ENCODE assay signal across 20 cellular contexts in the genomic region with DNA sequence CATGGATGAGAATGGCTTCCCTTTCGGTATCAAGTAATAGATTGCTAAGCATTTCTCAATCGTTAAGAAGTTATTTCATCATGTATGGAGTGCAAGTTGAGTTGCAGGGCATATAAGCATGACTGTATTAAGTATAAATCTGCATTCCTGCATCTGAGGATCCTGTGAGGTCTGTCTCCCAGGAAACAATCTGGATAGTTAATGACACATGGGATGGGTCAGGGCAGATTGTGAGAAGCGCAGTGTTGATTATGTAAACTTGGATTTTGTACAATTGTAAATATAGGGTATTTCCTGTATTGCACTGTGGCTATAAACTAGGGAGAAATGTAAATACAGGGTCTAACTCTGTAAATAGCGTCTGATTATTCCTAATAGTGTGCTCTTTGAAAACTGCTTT.
DNase-seq lines count a peak whose midpoint lies in the region; ATAC-seq and TF ChIP-seq lines count a peak whose summit lies in the region.
"Had no signal": no experiment of that assay in that cellular context is flagged by ENCODE, and none has a peak within 500 bp of the region (broad histone marks: within the 10 kb centered on the region; RNA-seq: fewer than 3 reads in every experiment).

No MANE protein-coding gene starts in this region.

- no peak for TF ChIP-seq CTCF in choroid plexus epithelial cell (conservative IDR thresholded peaks at IDR 0.05; ENCODE audit: low read depth, low read length)

- H3K4me1 Mint-ChIP-seq in T-helper 17 cell, result no peaks in the 10 kb centered on the region
- no peaks in the 10 kb centered on the region for H3K4me1 Mint-ChIP-seq in naive thymus-derived CD8-positive, alpha-beta T cell
- H3K4me1 Mint-ChIP-seq: activated T-helper 17 cell treated with anti-CD3 and anti-CD28 coated beads, Interleukin-2, amount 50 U/mL, for 72 hours; memory B cell had no signal

- no peaks in the 10 kb centered on the region for H3K9me3 ChIP-seq in T-helper 17 cell (ENCODE audit: control insufficient read depth, low read length, poor library complexity, severe bottlenecking)
- H3K9me3 ChIP-seq: HAP-1, upper lobe of left lung had no signal

- intact Hi-C loops in left colon (cut with DNase I, micrococcal nuclease), result loop anchor here in 1 of 2 donors (10.0 kb wide), 1 partner anchor 84 kb away; no protein-coding TSS in a partner anchor

- H3K4me3 ChIP-seq in choroid plexus epithelial cell (ENCODE audit: low read depth, low read length), result no peak overlapping the region
- H3K4me3 ChIP-seq: HAP-1, upper lobe of left lung had no signal

- peak; percentile 46 for ATAC-seq in left colon
- no peak for ATAC-seq in T-helper 17 cell
- ATAC-seq in naive thymus-derived CD8-positive, alpha-beta T cell, result no peak
- ATAC-seq: activated T-helper 17 cell treated with anti-CD3 and anti-CD28 coated beads, Interleukin-2, amount 50 U/mL, for 72 hours had no signal

- peak; percentile 25 for DNase-seq in DMS153 (lab: John Stamatoyannopoulos, UW)
- peak; percentile 55 for DNase-seq in NCI-H748 treated with DMSO at 0.1 percent for 48 hours (lab: John Stamatoyannopoulos, UW)
- peak; percentile 88 for DNase-seq in choroid plexus epithelial cell (ENCODE audit: low read depth)
- no peak for DNase-seq in left colon
- no peak for DNase-seq in COR-L47 (lab: John Stamatoyannopoulos, UW)
- no peak for DNase-seq in T-helper 17 cell
- no peak for DNase-seq in NCI-H2029 treated with DMSO at 0.1 percent for 48 hours (lab: John Stamatoyannopoulos, UW)
- DNase-seq in naive thymus-derived CD8-positive, alpha-beta T cell, result no peak
- DNase-seq: activated CD4-positive, CD25-positive, alpha-beta regulatory T cell treated with anti-CD3 and anti-CD28 coated beads, Interleukin-2, amount 50 U/mL, for 72 hours; DND-41; glutamatergic neuron; NCI-H1436 treated with DMSO at 0.1 percent for 48 hours; Right ventricle myocardium superior; stimulated activated CD4-positive, alpha-beta T cell treated with anti-CD3 and anti-CD28 coated beads, Interleukin-15, amount 100 ng/mL, for 24 hours; stimulated activated naive CD4-positive, alpha-beta T cell treated with Interleukin-2 at 50 U/mL for 16 hours; T-helper 1 cell; upper lobe of left lung had no signal

- no peaks in the 10 kb centered on the region for H3K36me3 Mint-ChIP-seq in T-helper 17 cell (ENCODE audit: low read depth)
- H3K36me3 Mint-ChIP-seq in naive thymus-derived CD8-positive, alpha-beta T cell, result peaks cover 0 to 4% (median 0%) of the 10 kb centered on the region in 3 donors
- H3K36me3 Mint-ChIP-seq: memory B cell had no signal

- H3K4me3 Mint-ChIP-seq in T-helper 17 cell, result no peak overlapping the region
- H3K4me3 Mint-ChIP-seq in naive thymus-derived CD8-positive, alpha-beta T cell, result no peak overlapping the region
- H3K4me3 Mint-ChIP-seq: activated T-helper 17 cell treated with anti-CD3 and anti-CD28 coated beads, Interleukin-2, amount 50 U/mL, for 72 hours; memory B cell had no signal

- no peak overlapping the region for H3K27ac Mint-ChIP-seq in T-helper 17 cell
- no peak overlapping the region for H3K27ac Mint-ChIP-seq in naive thymus-derived CD8-positive, alpha-beta T cell
- H3K27ac Mint-ChIP-seq: activated T-helper 17 cell treated with anti-CD3 and anti-CD28 coated beads, Interleukin-2, amount 50 U/mL, for 72 hours; memory B cell had no signal

- POLR2A ChIA-PET in naive thymus-derived CD8-positive, alpha-beta T cell (lab: Charles Lee), result no interaction called here

- H3K27me3 Mint-ChIP-seq in T-helper 17 cell, result no peaks in the 10 kb centered on the region
- H3K27me3 Mint-ChIP-seq in naive thymus-derived CD8-positive, alpha-beta T cell, result no peaks in the 10 kb centered on the region
- H3K27me3 Mint-ChIP-seq: activated T-helper 17 cell treated with anti-CD3 and anti-CD28 coated beads, Interleukin-2, amount 50 U/mL, for 72 hours; memory B cell had no signal

- peaks cover 0 to 19% (median 6%) of the 10 kb centered on the region in 9 donors for H3K9me3 Mint-ChIP-seq in naive thymus-derived CD8-positive, alpha-beta T cell

Comparison
In these comparisons a context has a peak if more than half of its experiments do, and no peak if none do; other contexts are left out.
1. DNase-seq: peak in DMS153 (single experiment), NCI-H748 treated with DMSO at 0.1 percent for 48 hours (single experiment) and choroid plexus epithelial cell (single experiment); none in left colon (0 of 2), COR-L47 (single experiment), T-helper 17 cell (0 of 3), NCI-H2029 treated with DMSO at 0.1 percent for 48 hours (single experiment) and naive thymus-derived CD8-positive, alpha-beta T cell (0 of 10).